In genomic region chr15:94193906-94194305, GRCh38 we compare ENCODE assay signal across 20 cellular contexts. TPM values are rescaled to one million over a fixed set of nuclear protein-coding genes. Genes with fewer than 3 reads are reported as not detected.
DNase-seq lines count a peak whose midpoint lies in the region; ATAC-seq, FAIRE-seq and TF ChIP-seq lines count a peak whose summit lies in the region.
"Had no signal": no experiment of that assay in that cellular context is flagged by ENCODE, and none has a peak within 500 bp of the region (broad histone marks: within the 10 kb centered on the region; RNA-seq: fewer than 3 reads in every experiment).

No MANE protein-coding gene starts in this region.

- peak; percentile 9 for DNase-seq in HPDE6-E6E7 (ENCODE audit: extremely low spot score)
- DNase-seq in bronchial epithelial cell (ENCODE audit: low read depth): peak; percentile 76
- DNase-seq in foreskin keratinocyte: peak in 1 of 2 donors; percentile 64
- no peak for DNase-seq in H4 (ENCODE audit: low spot score)
- no peak for DNase-seq in SW480 (ENCODE audit: low spot score)
- DNase-seq: AML-193; Caco-2; Calu3; CD4-positive, alpha-beta T cell; CD8-positive, alpha-beta T cell; DMS79 treated with DMSO at 0.1 percent for 48 hours; GF-D8 had no signal

- TF ChIP-seq CTCF in bronchial epithelial cell (IDR thresholded peaks at IDR 0.05; ENCODE audit: insufficient read depth, low read length, severe bottlenecking) (no peak), foreskin keratinocyte (conservative IDR thresholded peaks at IDR 0.05) (no peak)

- H3K4me1 ChIP-seq in foreskin keratinocyte: peaks cover 2% of the 10 kb centered on the region
- H3K4me1 ChIP-seq: A549, Caco-2 had no signal

- H3K27ac ChIP-seq in foreskin keratinocyte: no peak overlapping the region
- H3K27ac ChIP-seq: 22Rv1; A549; BLaER1 treated with 17β-estradiol and CSF1 and Interleukin-3, amounts not matched to agents 10 nM and 100 nM; C4-2B had no signal

- H3K4me3 ChIP-seq in bronchial epithelial cell (ENCODE audit: low read depth, low read length): no peak overlapping the region
- H3K4me3 ChIP-seq: A549; BLaER1 treated with 17β-estradiol and CSF1 and Interleukin-3, amounts not matched to agents 10 nM and 100 nM had no signal

- H3K36me3 ChIP-seq in bronchial epithelial cell (ENCODE audit: control insufficient read depth, insufficient read depth, low read length): no peaks in the 10 kb centered on the region
- H3K36me3 ChIP-seq: BLaER1 treated with 17β-estradiol and CSF1 and Interleukin-3, amounts not matched to agents 10 nM and 100 nM had no signal

- ATAC-seq in foreskin keratinocyte: peak; percentile 12
- ATAC-seq: A549; CD8-positive, alpha-beta T cell had no signal

- FAIRE-seq in bronchial epithelial cell (lab: Jason Lieb, UNC): no peak
- FAIRE-seq: A549, D721Med, G401.6, GM12891 had no signal

- H3K27me3 ChIP-seq in bronchial epithelial cell (ENCODE audit: control insufficient read depth, insufficient read depth, low read length) (no peaks in the 10 kb centered on the region), foreskin keratinocyte (no peaks in the 10 kb centered on the region)

RNA-seq across cellular contexts. Expression of gene MCTP2, which starts 37.5 kb away (rescaled TPM):
- total RNA-seq in bronchial epithelial cell: 15.9 and 20.0 TPM in 2 replicates
- total RNA-seq in foreskin keratinocyte: 13.4 and 14.5 TPM in 2 replicates
- 2.7 TPM in 2 replicates for polyA plus RNA-seq in foreskin keratinocyte
- total RNA-seq in H4 (2014; rRNA removed; shearing (Covaris generic)): 27.0 and 36.1 TPM in 2 replicates
- total RNA-seq: A172 had no signal
- polyA plus RNA-seq: A549 had no signal

Comparison
In these comparisons a context has a peak if more than half of its experiments do, and no peak if none do; other contexts are left out.
1. DNase-seq: peak in HPDE6-E6E7 (single experiment) and bronchial epithelial cell (single experiment); none in H4 (single experiment) and SW480 (single experiment).